ENCODE assay signal across 1 cellular context in the genomic region with DNA sequence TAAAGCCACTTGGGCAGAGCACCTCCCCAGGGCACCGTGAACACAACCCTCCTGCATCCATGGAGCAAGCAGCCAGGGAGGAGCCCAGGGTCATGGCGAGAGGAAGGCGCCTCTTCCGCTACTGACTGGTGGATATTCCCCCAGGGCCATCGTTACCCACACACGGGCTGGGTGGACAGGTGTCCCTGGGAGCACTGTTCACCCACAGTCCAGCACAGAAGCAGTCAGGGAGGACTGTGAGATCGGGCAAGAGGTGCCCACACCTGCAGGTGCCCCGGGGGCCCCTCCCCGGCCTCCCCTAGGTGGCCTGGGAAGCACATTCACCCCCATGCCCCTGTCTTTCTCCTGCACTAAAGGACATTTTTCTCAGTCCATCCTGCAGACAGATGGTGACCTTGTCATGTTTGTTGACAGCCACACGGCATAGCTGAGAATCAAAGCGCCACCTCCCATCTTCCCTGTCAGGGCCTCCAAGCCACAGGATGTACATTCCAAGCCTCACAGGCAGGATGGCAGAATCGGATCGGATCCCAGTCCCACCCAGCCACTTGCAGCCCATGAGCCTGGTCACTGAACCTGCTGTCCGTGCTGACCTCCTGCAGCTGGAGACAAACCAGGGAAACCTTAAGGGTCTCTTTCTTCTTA.
TF ChIP-seq lines count a peak whose summit lies in the region.

No MANE protein-coding gene starts in this region.

TF ChIP-seq in HepG2, 621 proteins besides CTCF, POLR2A, EP300 and RAD21 (continued from another document and continues in another):
- TF ChIP-seq, protein P1, sequence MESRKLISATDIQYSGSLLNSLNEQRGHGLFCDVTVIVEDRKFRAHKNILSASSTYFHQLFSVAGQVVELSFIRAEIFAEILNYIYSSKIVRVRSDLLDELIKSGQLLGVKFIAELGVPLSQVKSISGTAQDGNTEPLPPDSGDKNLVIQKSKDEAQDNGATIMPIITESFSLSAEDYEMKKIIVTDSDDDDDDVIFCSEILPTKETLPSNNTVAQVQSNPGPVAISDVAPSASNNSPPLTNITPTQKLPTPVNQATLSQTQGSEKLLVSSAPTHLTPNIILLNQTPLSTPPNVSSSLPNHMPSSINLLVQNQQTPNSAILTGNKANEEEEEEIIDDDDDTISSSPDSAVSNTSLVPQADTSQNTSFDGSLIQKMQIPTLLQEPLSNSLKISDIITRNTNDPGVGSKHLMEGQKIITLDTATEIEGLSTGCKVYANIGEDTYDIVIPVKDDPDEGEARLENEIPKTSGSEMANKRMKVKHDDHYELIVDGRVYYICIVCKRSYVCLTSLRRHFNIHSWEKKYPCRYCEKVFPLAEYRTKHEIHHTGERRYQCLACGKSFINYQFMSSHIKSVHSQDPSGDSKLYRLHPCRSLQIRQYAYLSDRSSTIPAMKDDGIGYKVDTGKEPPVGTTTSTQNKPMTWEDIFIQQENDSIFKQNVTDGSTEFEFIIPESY (CRISPR knock-in tag; IDR thresholded peaks at IDR 0.05) = peak; percentile 83
- TF ChIP-seq ZNF263 (CRISPR knock-in tag; IDR thresholded peaks at IDR 0.05) (peak; percentile 85), CBX5 (CRISPR knock-in tag; IDR thresholded peaks at IDR 0.05; ENCODE audit: borderline replicate concordance) (no peak), ZNF337 (CRISPR knock-in tag; IDR thresholded peaks at IDR 0.05; ENCODE audit: borderline replicate concordance, low read depth) (no peak), JUNB (CRISPR knock-in tag; IDR thresholded peaks at IDR 0.05; ENCODE audit: borderline replicate concordance) (no peak), ATRX (CRISPR knock-in tag; IDR thresholded peaks at IDR 0.05; ENCODE audit: borderline replicate concordance) (no peak), FOXO1 (CRISPR knock-in tag; IDR thresholded peaks at IDR 0.05) (peak; percentile 61; the same call in 1 of the 2 replicates), ZNF788 (CRISPR knock-in tag; IDR thresholded peaks at IDR 0.05; ENCODE audit: borderline replicate concordance) (peak; percentile 43; the same call in 1 of the 2 replicates), KDM2A (CRISPR knock-in tag; IDR thresholded peaks at IDR 0.05; ENCODE audit: borderline replicate concordance, low read depth) (peak; percentile 20; the same call in 1 of the 2 replicates), MAFG (CRISPR knock-in tag; IDR thresholded peaks at IDR 0.05) (no peak), ZNF451 (CRISPR knock-in tag; IDR thresholded peaks at IDR 0.05) (no peak), FOXP1 (IDR thresholded peaks at IDR 0.05) (no peak), FOXP1 (CRISPR knock-in tag; IDR thresholded peaks at IDR 0.05) (peak; percentile 57; the same call in 1 of the 2 replicates), FOXA3 (CRISPR knock-in tag; IDR thresholded peaks at IDR 0.05) (peak; percentile 75), ZNF570 (CRISPR knock-in tag; IDR thresholded peaks at IDR 0.05; ENCODE audit: borderline replicate concordance) (no peak), ZKSCAN1 (IDR thresholded peaks at IDR 0.05; ENCODE audit: low read length) (no peak), CHD4 (IDR thresholded peaks at IDR 0.05; ENCODE audit: borderline replicate concordance, low read length) (no peak), MEIS2 (CRISPR knock-in tag; IDR thresholded peaks at IDR 0.05) (0 out of 2 replicates have a peak, but pooled peaks have one; percentile 30), RBM39 (IDR thresholded peaks at IDR 0.05; ENCODE audit: low read depth, low read length, poor library complexity, severe bottlenecking) (no peak), ZBTB38 (CRISPR knock-in tag; IDR thresholded peaks at IDR 0.05) (peak; percentile 77), RXRB (CRISPR knock-in tag; IDR thresholded peaks at IDR 0.05; ENCODE audit: borderline replicate concordance) (peak; percentile 55; the same call in 1 of the 2 replicates), HNRNPL (IDR thresholded peaks at IDR 0.05; ENCODE audit: low read depth, low read length) (peak; percentile 66; the same call in 1 of the 2 replicates)
- TF ChIP-seq, protein P2, sequence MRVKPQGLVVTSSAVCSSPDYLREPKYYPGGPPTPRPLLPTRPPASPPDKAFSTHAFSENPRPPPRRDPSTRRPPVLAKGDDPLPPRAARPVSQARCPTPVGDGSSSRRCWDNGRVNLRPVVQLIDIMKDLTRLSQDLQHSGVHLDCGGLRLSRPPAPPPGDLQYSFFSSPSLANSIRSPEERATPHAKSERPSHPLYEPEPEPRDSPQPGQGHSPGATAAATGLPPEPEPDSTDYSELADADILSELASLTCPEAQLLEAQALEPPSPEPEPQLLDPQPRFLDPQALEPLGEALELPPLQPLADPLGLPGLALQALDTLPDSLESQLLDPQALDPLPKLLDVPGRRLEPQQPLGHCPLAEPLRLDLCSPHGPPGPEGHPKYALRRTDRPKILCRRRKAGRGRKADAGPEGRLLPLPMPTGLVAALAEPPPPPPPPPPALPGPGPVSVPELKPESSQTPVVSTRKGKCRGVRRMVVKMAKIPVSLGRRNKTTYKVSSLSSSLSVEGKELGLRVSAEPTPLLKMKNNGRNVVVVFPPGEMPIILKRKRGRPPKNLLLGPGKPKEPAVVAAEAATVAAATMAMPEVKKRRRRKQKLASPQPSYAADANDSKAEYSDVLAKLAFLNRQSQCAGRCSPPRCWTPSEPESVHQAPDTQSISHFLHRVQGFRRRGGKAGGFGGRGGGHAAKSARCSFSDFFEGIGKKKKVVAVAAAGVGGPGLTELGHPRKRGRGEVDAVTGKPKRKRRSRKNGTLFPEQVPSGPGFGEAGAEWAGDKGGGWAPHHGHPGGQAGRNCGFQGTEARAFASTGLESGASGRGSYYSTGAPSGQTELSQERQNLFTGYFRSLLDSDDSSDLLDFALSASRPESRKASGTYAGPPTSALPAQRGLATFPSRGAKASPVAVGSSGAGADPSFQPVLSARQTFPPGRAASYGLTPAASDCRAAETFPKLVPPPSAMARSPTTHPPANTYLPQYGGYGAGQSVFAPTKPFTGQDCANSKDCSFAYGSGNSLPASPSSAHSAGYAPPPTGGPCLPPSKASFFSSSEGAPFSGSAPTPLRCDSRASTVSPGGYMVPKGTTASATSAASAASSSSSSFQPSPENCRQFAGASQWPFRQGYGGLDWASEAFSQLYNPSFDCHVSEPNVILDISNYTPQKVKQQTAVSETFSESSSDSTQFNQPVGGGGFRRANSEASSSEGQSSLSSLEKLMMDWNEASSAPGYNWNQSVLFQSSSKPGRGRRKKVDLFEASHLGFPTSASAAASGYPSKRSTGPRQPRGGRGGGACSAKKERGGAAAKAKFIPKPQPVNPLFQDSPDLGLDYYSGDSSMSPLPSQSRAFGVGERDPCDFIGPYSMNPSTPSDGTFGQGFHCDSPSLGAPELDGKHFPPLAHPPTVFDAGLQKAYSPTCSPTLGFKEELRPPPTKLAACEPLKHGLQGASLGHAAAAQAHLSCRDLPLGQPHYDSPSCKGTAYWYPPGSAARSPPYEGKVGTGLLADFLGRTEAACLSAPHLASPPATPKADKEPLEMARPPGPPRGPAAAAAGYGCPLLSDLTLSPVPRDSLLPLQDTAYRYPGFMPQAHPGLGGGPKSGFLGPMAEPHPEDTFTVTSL (CRISPR knock-in tag; IDR thresholded peaks at IDR 0.05; ENCODE audit: borderline replicate concordance) = peak; percentile 22; the same call in 1 of the 2 replicates
- TF ChIP-seq, protein P3, sequence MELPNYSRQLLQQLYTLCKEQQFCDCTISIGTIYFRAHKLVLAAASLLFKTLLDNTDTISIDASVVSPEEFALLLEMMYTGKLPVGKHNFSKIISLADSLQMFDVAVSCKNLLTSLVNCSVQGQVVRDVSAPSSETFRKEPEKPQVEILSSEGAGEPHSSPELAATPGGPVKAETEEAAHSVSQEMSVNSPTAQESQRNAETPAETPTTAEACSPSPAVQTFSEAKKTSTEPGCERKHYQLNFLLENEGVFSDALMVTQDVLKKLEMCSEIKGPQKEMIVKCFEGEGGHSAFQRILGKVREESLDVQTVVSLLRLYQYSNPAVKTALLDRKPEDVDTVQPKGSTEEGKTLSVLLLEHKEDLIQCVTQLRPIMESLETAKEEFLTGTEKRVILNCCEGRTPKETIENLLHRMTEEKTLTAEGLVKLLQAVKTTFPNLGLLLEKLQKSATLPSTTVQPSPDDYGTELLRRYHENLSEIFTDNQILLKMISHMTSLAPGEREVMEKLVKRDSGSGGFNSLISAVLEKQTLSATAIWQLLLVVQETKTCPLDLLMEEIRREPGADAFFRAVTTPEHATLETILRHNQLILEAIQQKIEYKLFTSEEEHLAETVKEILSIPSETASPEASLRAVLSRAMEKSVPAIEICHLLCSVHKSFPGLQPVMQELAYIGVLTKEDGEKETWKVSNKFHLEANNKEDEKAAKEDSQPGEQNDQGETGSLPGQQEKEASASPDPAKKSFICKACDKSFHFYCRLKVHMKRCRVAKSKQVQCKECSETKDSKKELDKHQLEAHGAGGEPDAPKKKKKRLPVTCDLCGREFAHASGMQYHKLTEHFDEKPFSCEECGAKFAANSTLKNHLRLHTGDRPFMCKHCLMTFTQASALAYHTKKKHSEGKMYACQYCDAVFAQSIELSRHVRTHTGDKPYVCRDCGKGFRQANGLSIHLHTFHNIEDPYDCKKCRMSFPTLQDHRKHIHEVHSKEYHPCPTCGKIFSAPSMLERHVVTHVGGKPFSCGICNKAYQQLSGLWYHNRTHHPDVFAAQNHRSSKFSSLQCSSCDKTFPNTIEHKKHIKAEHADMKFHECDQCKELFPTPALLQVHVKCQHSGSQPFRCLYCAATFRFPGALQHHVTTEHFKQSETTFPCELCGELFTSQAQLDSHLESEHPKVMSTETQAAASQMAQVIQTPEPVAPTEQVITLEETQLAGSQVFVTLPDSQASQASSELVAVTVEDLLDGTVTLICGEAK (IDR thresholded peaks at IDR 0.05) = no peak
- TF ChIP-seq, protein P3 (CRISPR knock-in tag; IDR thresholded peaks at IDR 0.05) = peak; percentile 20; the same call in 1 of the 2 replicates
- TF ChIP-seq, protein P4, sequence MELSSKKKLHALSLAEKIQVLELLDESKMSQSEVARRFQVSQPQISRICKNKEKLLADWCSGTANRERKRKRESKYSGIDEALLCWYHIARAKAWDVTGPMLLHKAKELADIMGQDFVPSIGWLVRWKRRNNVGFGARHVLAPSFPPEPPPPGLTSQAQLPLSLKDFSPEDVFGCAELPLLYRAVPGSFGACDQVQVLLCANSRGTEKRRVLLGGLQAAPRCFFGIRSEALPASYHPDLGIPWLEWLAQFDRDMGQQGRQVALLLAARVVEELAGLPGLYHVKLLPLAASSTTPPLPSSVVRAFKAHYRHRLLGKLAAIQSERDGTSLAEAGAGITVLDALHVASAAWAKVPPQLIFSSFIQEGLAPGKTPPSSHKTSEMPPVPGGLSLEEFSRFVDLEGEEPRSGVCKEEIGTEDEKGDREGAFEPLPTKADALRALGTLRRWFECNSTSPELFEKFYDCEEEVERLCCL (CRISPR knock-in tag; IDR thresholded peaks at IDR 0.05; ENCODE audit: borderline replicate concordance) = no peak
- TF ChIP-seq, protein P5, sequence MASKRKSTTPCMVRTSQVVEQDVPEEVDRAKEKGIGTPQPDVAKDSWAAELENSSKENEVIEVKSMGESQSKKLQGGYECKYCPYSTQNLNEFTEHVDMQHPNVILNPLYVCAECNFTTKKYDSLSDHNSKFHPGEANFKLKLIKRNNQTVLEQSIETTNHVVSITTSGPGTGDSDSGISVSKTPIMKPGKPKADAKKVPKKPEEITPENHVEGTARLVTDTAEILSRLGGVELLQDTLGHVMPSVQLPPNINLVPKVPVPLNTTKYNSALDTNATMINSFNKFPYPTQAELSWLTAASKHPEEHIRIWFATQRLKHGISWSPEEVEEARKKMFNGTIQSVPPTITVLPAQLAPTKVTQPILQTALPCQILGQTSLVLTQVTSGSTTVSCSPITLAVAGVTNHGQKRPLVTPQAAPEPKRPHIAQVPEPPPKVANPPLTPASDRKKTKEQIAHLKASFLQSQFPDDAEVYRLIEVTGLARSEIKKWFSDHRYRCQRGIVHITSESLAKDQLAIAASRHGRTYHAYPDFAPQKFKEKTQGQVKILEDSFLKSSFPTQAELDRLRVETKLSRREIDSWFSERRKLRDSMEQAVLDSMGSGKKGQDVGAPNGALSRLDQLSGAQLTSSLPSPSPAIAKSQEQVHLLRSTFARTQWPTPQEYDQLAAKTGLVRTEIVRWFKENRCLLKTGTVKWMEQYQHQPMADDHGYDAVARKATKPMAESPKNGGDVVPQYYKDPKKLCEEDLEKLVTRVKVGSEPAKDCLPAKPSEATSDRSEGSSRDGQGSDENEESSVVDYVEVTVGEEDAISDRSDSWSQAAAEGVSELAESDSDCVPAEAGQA (IDR thresholded peaks at IDR 0.05; ENCODE audit: low read depth) = no peak
- TF ChIP-seq, protein P5 (CRISPR knock-in tag; IDR thresholded peaks at IDR 0.05; ENCODE audit: borderline replicate concordance) = no peak
